In genomic region chr10:122475130-122475529, GRCh38 we compare ENCODE assay signal across 13 cellular contexts. TPM values are rescaled to one million over a fixed set of nuclear protein-coding genes. Genes with fewer than 3 reads are reported as not detected.
DNase-seq lines count a peak whose midpoint lies in the region; ATAC-seq and TF ChIP-seq lines count a peak whose summit lies in the region.
"Had no signal": no experiment of that assay in that cellular context is flagged by ENCODE, and none has a peak within 500 bp of the region (broad histone marks: within the 10 kb centered on the region; RNA-seq: fewer than 3 reads in every experiment).

No MANE protein-coding gene starts in this region.

- TF ChIP-seq CTCF in RWPE2 (IDR thresholded peaks at IDR 0.05; ENCODE audit: poor library complexity, severe bottlenecking), result no peak
- TF ChIP-seq CTCF in esophagus squamous epithelium (IDR thresholded peaks at IDR 0.05), result no peak
- no peak for TF ChIP-seq CTCF in suprapubic skin (IDR thresholded peaks at IDR 0.05)

- no peaks in the 10 kb centered on the region for H3K9me3 Mint-ChIP-seq in activated CD4-positive, alpha-beta T cell treated with anti-CD3 and anti-CD28 coated beads, Interleukin-2, amount 10 ng/mL, durations not matched to agents 24 days and 14 days
- H3K9me3 Mint-ChIP-seq: activated naive CD4-positive, alpha-beta T cell treated with anti-CD3 and anti-CD28 coated beads, Interleukin-2, amount 50 U/mL, for 72 hours had no signal

- no peak for ATAC-seq in RWPE2 (ENCODE audit: low read depth)
- ATAC-seq in GM18502 (IDR thresholded peaks at IDR 0.05; ENCODE audit: poor library complexity, unreplicated experiment), result no peak
- ATAC-seq in HG02938 (IDR thresholded peaks at IDR 0.05; ENCODE audit: unreplicated experiment), result no peak
- ATAC-seq: activated naive CD4-positive, alpha-beta T cell treated with anti-CD3 and anti-CD28 coated beads, Interleukin-2, amount 50 U/mL, for 72 hours; esophagus mucosa had no signal

- H3K4me3 Mint-ChIP-seq in activated CD4-positive, alpha-beta T cell treated with anti-CD3 and anti-CD28 coated beads, Interleukin-2, amount 10 ng/mL, durations not matched to agents 24 days and 14 days, result no peak overlapping the region

- H3K27me3 Mint-ChIP-seq in activated CD4-positive, alpha-beta T cell treated with anti-CD3 and anti-CD28 coated beads, Interleukin-2, amount 10 ng/mL, durations not matched to agents 24 days and 14 days, result peaks cover 18% of the 10 kb centered on the region

- H3K27me3 ChIP-seq in RWPE2 (ENCODE audit: insufficient read depth, poor library complexity, severe bottlenecking) (no peaks in the 10 kb centered on the region), esophagus squamous epithelium (no peaks in the 10 kb centered on the region), suprapubic skin (no peaks in the 10 kb centered on the region)

- no peaks in the 10 kb centered on the region for H3K36me3 Mint-ChIP-seq in activated CD4-positive, alpha-beta T cell treated with anti-CD3 and anti-CD28 coated beads, Interleukin-2, amount 10 ng/mL, durations not matched to agents 24 days and 14 days (ENCODE audit: low read depth)
- H3K36me3 Mint-ChIP-seq: activated naive CD4-positive, alpha-beta T cell treated with anti-CD3 and anti-CD28 coated beads, Interleukin-2, amount 50 U/mL, for 72 hours had no signal

- H3K4me3 ChIP-seq in RWPE2 (ENCODE audit: severe bottlenecking), result no peak overlapping the region
- peak overlapping the region in 1 of 4 donors; percentile 17 for H3K4me3 ChIP-seq in esophagus squamous epithelium
- no peak overlapping the region for H3K4me3 ChIP-seq in mesodermal cell (ENCODE audit: extremely low read depth, insufficient read depth, low read length, poor library complexity, severe bottlenecking)
- no peak overlapping the region for H3K4me3 ChIP-seq in suprapubic skin

- H3K36me3 ChIP-seq in RWPE2 (ENCODE audit: low read depth) (0 out of 2 replicates have a peak, but pooled peaks cover 6% of the 10 kb centered on the region), esophagus squamous epithelium (no peaks in the 10 kb centered on the region), mesodermal cell (ENCODE audit: control insufficient read depth, insufficient read depth, low read length) (no peaks in the 10 kb centered on the region), suprapubic skin (no peaks in the 10 kb centered on the region)

- peak overlapping the region; percentile 53 for H3K27ac ChIP-seq in RWPE2 (ENCODE audit: poor library complexity, severe bottlenecking)
- peak overlapping the region in 3 of 4 donors; percentile 26 to 59 (median 35) for H3K27ac ChIP-seq in esophagus squamous epithelium
- H3K27ac ChIP-seq in mesodermal cell (ENCODE audit: low read depth, low read length, severe bottlenecking), result peak overlapping the region; percentile 94
- H3K27ac ChIP-seq in suprapubic skin, result no peak overlapping the region

- TF ChIP-seq POLR2A in esophagus squamous epithelium (IDR thresholded peaks at IDR 0.05) (no peak), suprapubic skin (IDR thresholded peaks at IDR 0.05) (no peak), erythroblast (IDR thresholded peaks at IDR 0.05; ENCODE audit: low read length) (no peak)

- WGBS in esophagus squamous epithelium, 2 donors, result 23 to 27% methylated on average over 10 to 11 of the region's 12 CpGs
- 57 to 73% methylated on average over 7 to 8 of the region's 12 CpGs for WGBS in mesodermal cell (ENCODE audit: insufficient coverage in 2 of 2), 2 experiments
- WGBS in suprapubic skin, result 29% methylated on average over 12 of the region's 12 CpGs

- H3K9me3 ChIP-seq in RWPE2 (ENCODE audit: severe bottlenecking) (no peaks in the 10 kb centered on the region), esophagus squamous epithelium (no peaks in the 10 kb centered on the region), mesodermal cell (ENCODE audit: control insufficient read depth, low read length) (no peaks in the 10 kb centered on the region), suprapubic skin (no peaks in the 10 kb centered on the region)

- no peak for DNase-seq in RWPE2 (ENCODE audit: low spot score)
- no peak for DNase-seq in esophagus squamous epithelium (lab: John Stamatoyannopoulos, UW)
- DNase-seq in suprapubic skin (ENCODE audit: low spot score in 2 of 2), result peak; percentile 81 to 84
- DNase-seq in erythroblast (lab: John Stamatoyannopoulos, UW), result no peak
- no peak for DNase-seq in activated CD4-positive, alpha-beta T cell treated with anti-CD3 and anti-CD28 coated beads, Interleukin-2, amount 10 ng/mL, durations not matched to agents 24 days and 14 days
- DNase-seq: activated CD4-positive, CD25-positive, alpha-beta regulatory T cell treated with anti-CD3 and anti-CD28 coated beads, Interleukin-2, amount 50 U/mL, for 72 hours had no signal

- TF ChIP-seq EP300 in suprapubic skin (IDR thresholded peaks at IDR 0.05), result no peak

- H3K4me1 ChIP-seq in RWPE2 (ENCODE audit: insufficient read depth, poor library complexity, severe bottlenecking), result peaks cover 35% of the 10 kb centered on the region
- H3K4me1 ChIP-seq in esophagus squamous epithelium, result peaks cover 16 to 44% (median 27%) of the 10 kb centered on the region in 3 donors
- peaks cover 56% of the 10 kb centered on the region for H3K4me1 ChIP-seq in mesodermal cell (ENCODE audit: control insufficient read depth, insufficient read depth, low read length, poor library complexity, severe bottlenecking)
- H3K4me1 ChIP-seq in suprapubic skin, result peaks cover 43% of the 10 kb centered on the region

- no peaks in the 10 kb centered on the region for H3K4me1 Mint-ChIP-seq in activated CD4-positive, alpha-beta T cell treated with anti-CD3 and anti-CD28 coated beads, Interleukin-2, amount 10 ng/mL, durations not matched to agents 24 days and 14 days

- intact Hi-C loops in esophagus squamous epithelium (cut with DNase I), result no loop called here
- intact Hi-C loops in activated CD4-positive, alpha-beta T cell treated with anti-CD3 and anti-CD28 coated beads, Interleukin-2, amount 10 ng/mL, durations not matched to agents 24 days and 14 days (cut with micrococcal nuclease), result no loop called here

- H3K27ac Mint-ChIP-seq in activated CD4-positive, alpha-beta T cell treated with anti-CD3 and anti-CD28 coated beads, Interleukin-2, amount 10 ng/mL, durations not matched to agents 24 days and 14 days, result no peak overlapping the region
- H3K27ac Mint-ChIP-seq: activated naive CD4-positive, alpha-beta T cell treated with anti-CD3 and anti-CD28 coated beads, Interleukin-2, amount 50 U/mL, for 72 hours had no signal

RNA-seq across cellular contexts. Expression of gene HTRA1, which starts 13.8 kb away (rescaled TPM):
- total RNA-seq in esophagus squamous epithelium, result 10 to 100 TPM in 3 of 4 donors, 1 to 10 TPM in 1; 6.3 to 62.2 (median 25.8) TPM
- polyA plus RNA-seq in mesodermal cell (2013, experiment 1 of 2), result 223 TPM
- 197 TPM for polyA plus RNA-seq in mesodermal cell (2013, experiment 2 of 2)
- 10 to 100 TPM; 55.2 to 99.5 (median 80.6) TPM for total RNA-seq in suprapubic skin
- not detected in 2 replicates for total RNA-seq in activated CD4-positive, alpha-beta T cell treated with anti-CD3 and anti-CD28 coated beads, Interleukin-2, amount 10 ng/mL, durations not matched to agents 24 days and 14 days
- total RNA-seq: activated naive CD4-positive, alpha-beta T cell treated with anti-CD3 and anti-CD28 coated beads, Interleukin-2, amount 50 U/mL, for 72 hours had no signal

RNA-seq across cellular contexts. Expression of gene ARMS2, which starts 20.7 kb away (rescaled TPM):
- total RNA-seq in esophagus squamous epithelium (not detected), suprapubic skin (under 1 TPM in 1 of 4 donors, not detected in 3; 0.72 TPM)
- not detected for polyA plus RNA-seq in mesodermal cell (2013, experiment 1 of 2)
- not detected for polyA plus RNA-seq in mesodermal cell (2013, experiment 2 of 2)
- not detected in 2 replicates for total RNA-seq in activated CD4-positive, alpha-beta T cell treated with anti-CD3 and anti-CD28 coated beads, Interleukin-2, amount 10 ng/mL, durations not matched to agents 24 days and 14 days
- total RNA-seq: esophagus mucosa, mononuclear cell, RPMI7951 had no signal

Comparison
In these comparisons a context has a peak if more than half of its experiments do, and no peak if none do; other contexts are left out.
1. DNase-seq: peak in suprapubic skin (2 of 2); none in RWPE2 (single experiment), esophagus squamous epithelium (single experiment), erythroblast (0 of 2) and activated CD4-positive, alpha-beta T cell treated with anti-CD3 and anti-CD28 coated beads, Interleukin-2, amount 10 ng/mL, durations not matched to agents 24 days and 14 days (single experiment).